ENCODE assay signal across 17 cellular contexts in genomic region chr10:43679509-43679908, GRCh38. TPM values are rescaled to one million over a fixed set of nuclear protein-coding genes. Genes with fewer than 3 reads are reported as not detected.
A peak's percentile ranks its signal among the peaks of the same experiment; 100 is the strongest.
DNase-seq lines count a peak whose midpoint lies in the region; ATAC-seq and TF ChIP-seq lines count a peak whose summit lies in the region.
"Had no signal": no experiment of that assay in that cellular context is flagged by ENCODE, and none has a peak within 500 bp of the region (broad histone marks: within the 10 kb centered on the region; RNA-seq: fewer than 3 reads in every experiment).

No MANE protein-coding gene starts in this region.

- peaks cover 35% of the 10 kb centered on the region for H3K27me3 Mint-ChIP-seq in activated T-helper 17 cell treated with anti-CD3 and anti-CD28 coated beads, Interleukin-2, amount 50 U/mL, for 72 hours

- no peak overlapping the region for H2AFZ ChIP-seq in GM23248
- no peak overlapping the region for H2AFZ ChIP-seq in neuronal stem cell (ENCODE audit: low read length)

- intact Hi-C loops in right cardiac atrium (cut with DNase I), result no loop called here

- H3K9me2 ChIP-seq in GM23248 (ENCODE audit: insufficient read depth), result no peaks in the 10 kb centered on the region

- no peak overlapping the region for H2BK15ac ChIP-seq in neuronal stem cell (ENCODE audit: low read length)

- WGBS in GM23248 (ENCODE audit: low coverage in 1 of 2, low lambda C conversion rate in 2 of 2, missing lambda C conversion rate in 2 of 2), 2 experiments, result 18 to 27% methylated on average over 7 of the region's 7 CpGs
- 57% methylated on average over 7 of the region's 7 CpGs for WGBS in right cardiac atrium
- WGBS in neuronal stem cell (ENCODE audit: extremely low coverage in 2 of 2, insufficient read length in 2 of 2, insufficient replicate concordance in 1 of 2), 2 donors, result no CpG with 5 or more reads among the region's 7 CpGs

- no peak overlapping the region for H2BK5ac ChIP-seq in neuronal stem cell (ENCODE audit: low read length)

- no peak overlapping the region for H3K18ac ChIP-seq in neuronal stem cell (ENCODE audit: low read length)

- H3K9me3 ChIP-seq in GM23248 (ENCODE audit: low read depth), result no peaks in the 10 kb centered on the region
- no peaks in the 10 kb centered on the region for H3K9me3 ChIP-seq in right cardiac atrium (ENCODE audit: control insufficient read depth, low read length)
- H3K9me3 ChIP-seq in neuronal stem cell (replicated peaks in 1 of 2; ENCODE audit: control insufficient read depth in 2 of 2, insufficient read depth in 1 of 2, low read depth in 1 of 2, low read length in 2 of 2), result no peaks in the 10 kb centered on the region
- H3K9me3 ChIP-seq: vagina had no signal

- in situ Hi-C loops in GM23248 (cut with MboI) (loop anchor here (10.0 kb wide), 1 partner anchor 1185 kb away; no protein-coding TSS in a partner anchor), GM13976 (cut with MboI; ENCODE audit: low sequenced_read_pairs, unreplicated experiment) (loop anchor here (25.0 kb wide), 1 partner anchor 358 kb away; no protein-coding TSS in a partner anchor)

- no peaks in the 10 kb centered on the region for H3K4me1 Mint-ChIP-seq in activated T-helper 17 cell treated with anti-CD3 and anti-CD28 coated beads, Interleukin-2, amount 50 U/mL, for 72 hours
- H3K4me1 Mint-ChIP-seq: CD4-positive, CD25-positive, alpha-beta regulatory T cell; memory B cell had no signal

- H3K4me3 ChIP-seq in GM23248 (no peak overlapping the region), right cardiac atrium (ENCODE audit: low read length) (no peak overlapping the region), retinal pigment epithelial cell (ENCODE audit: low read length) (no peak overlapping the region), neuronal stem cell (ENCODE audit: low read length in 2 of 2) (no peak overlapping the region)
- H3K4me3 ChIP-seq: SK-N-MC, vagina had no signal

- no peak overlapping the region for H3K27ac ChIP-seq in GM23248
- H3K27ac ChIP-seq in right cardiac atrium (ENCODE audit: low read length), result no peak overlapping the region
- H3K27ac ChIP-seq in neuronal stem cell (replicated peaks; ENCODE audit: low read length), result no peak overlapping the region
- H3K27ac ChIP-seq: SK-N-MC, vagina had no signal

- H3K27ac Mint-ChIP-seq in activated T-helper 17 cell treated with anti-CD3 and anti-CD28 coated beads, Interleukin-2, amount 50 U/mL, for 72 hours, result no peak overlapping the region
- H3K27ac Mint-ChIP-seq: activated T-helper 1 cell treated with anti-CD3 and anti-CD28 coated beads, Interleukin-12 subunit alpha, Interleukin-12 subunit beta, Interleukin-2, Interleukin-4 antibody, amounts not matched to agents 30 ng/mL and 10 ng/mL and 1 ng/mL, durations not matched to agents 14 hours and 24 hours and 36 hours; memory B cell had no signal

- H3K36me3 ChIP-seq in GM23248 (ENCODE audit: low read depth) (no peaks in the 10 kb centered on the region), neuronal stem cell (replicated peaks in 1 of 2; ENCODE audit: control insufficient read depth in 2 of 2, insufficient read depth in 2 of 2, low read length in 2 of 2) (no peaks in the 10 kb centered on the region)
- H3K36me3 ChIP-seq: vagina had no signal

- H3K4me2 ChIP-seq in GM23248 (ENCODE audit: unreplicated experiment), result no peak overlapping the region
- no peak overlapping the region for H3K4me2 ChIP-seq in neuronal stem cell (ENCODE audit: insufficient read depth, low read length, poor library complexity, severe bottlenecking)

- H3K36me3 Mint-ChIP-seq in activated T-helper 17 cell treated with anti-CD3 and anti-CD28 coated beads, Interleukin-2, amount 50 U/mL, for 72 hours (ENCODE audit: low read depth), result no peaks in the 10 kb centered on the region
- H3K36me3 Mint-ChIP-seq: CD4-positive, CD25-positive, alpha-beta regulatory T cell; memory B cell had no signal

- H4K20me1 ChIP-seq in GM23248 (ENCODE audit: insufficient read depth), result no peaks in the 10 kb centered on the region

- H3K4me1 ChIP-seq in GM23248 (ENCODE audit: insufficient read depth) (peaks cover 20% of the 10 kb centered on the region), right cardiac atrium (ENCODE audit: control insufficient read depth, insufficient read depth, low read length) (peaks cover 3% of the 10 kb centered on the region), neuronal stem cell (ENCODE audit: control insufficient read depth in 2 of 2, insufficient read depth in 1 of 2, low read depth in 1 of 2, low read length in 2 of 2) (no peaks in the 10 kb centered on the region)

- H3K14ac ChIP-seq in neuronal stem cell (ENCODE audit: low read length), result no peak overlapping the region

- no peaks in the 10 kb centered on the region for H3K79me2 ChIP-seq in GM23248 (ENCODE audit: insufficient read depth)

- peaks cover 21% of the 10 kb centered on the region for H3F3A ChIP-seq in GM23248 (ENCODE audit: insufficient read depth)

- no peak for TF ChIP-seq CTCF in retinal pigment epithelial cell (conservative IDR thresholded peaks at IDR 0.05; ENCODE audit: low read depth, low read length)
- TF ChIP-seq CTCF in GM13976 (IDR thresholded peaks at IDR 0.05; ENCODE audit: borderline replicate concordance, control extremely low read depth, extremely low read depth, insufficient read depth, missing control alignments), result no peak

- H3K9ac ChIP-seq in GM23248 (no peak overlapping the region), neuronal stem cell (ENCODE audit: low read depth, low read length, poor library complexity) (no peak overlapping the region)

- H4K8ac ChIP-seq in neuronal stem cell (ENCODE audit: low read depth, low read length), result no peak overlapping the region

- H3K27me3 ChIP-seq in GM23248 (replicated peaks; ENCODE audit: insufficient read depth), result no peaks in the 10 kb centered on the region
- no peaks in the 10 kb centered on the region for H3K27me3 ChIP-seq in right cardiac atrium (ENCODE audit: control insufficient read depth, insufficient read depth)
- no peaks in the 10 kb centered on the region for H3K27me3 ChIP-seq in neuronal stem cell (ENCODE audit: control insufficient read depth in 3 of 3, insufficient read depth in 3 of 3, low read depth in 1 of 3, low read length in 3 of 3)
- H3K27me3 ChIP-seq: vagina had no signal

- ATAC-seq in right cardiac atrium, result peak; percentile 79 to 83
- ATAC-seq in activated T-helper 17 cell treated with anti-CD3 and anti-CD28 coated beads, Interleukin-2, amount 50 U/mL, for 72 hours (replicated peaks), result no peak

- DNase-seq in GM23248 (peak; percentile 13), astrocyte of the hippocampus (ENCODE audit: low read depth, low spot score) (peak; percentile 74), right cardiac atrium (peak; percentile 77 to 84 (median 82)), retinal pigment epithelial cell (ENCODE audit: low read depth) (peak; percentile 17), neuronal stem cell (ENCODE audit: low spot score) (no peak), SW480 (ENCODE audit: low spot score) (no peak), GM13976 (ENCODE audit: low spot score) (no peak)
- DNase-seq: activated CD4-positive, alpha-beta T cell treated with anti-CD3 and anti-CD28 coated beads for 1 hour; CD4-positive, CD25-positive, alpha-beta regulatory T cell; central memory CD4-positive, alpha-beta T cell; NCI-H526 treated with DMSO at 0.1 percent for 48 hours; retina had no signal

- H2BK120ac ChIP-seq in neuronal stem cell (ENCODE audit: low read depth, low read length), result no peak overlapping the region

- H3K79me1 ChIP-seq in neuronal stem cell (ENCODE audit: low read depth, low read length), result no peaks in the 10 kb centered on the region

- H3K4ac ChIP-seq in neuronal stem cell (ENCODE audit: low read length), result no peak overlapping the region

- H3K23ac ChIP-seq in neuronal stem cell (ENCODE audit: low read depth, low read length, poor library complexity), result no peak overlapping the region

- no peak overlapping the region for H2BK12ac ChIP-seq in neuronal stem cell (ENCODE audit: low read length)

- no peak overlapping the region for H3K4me3 Mint-ChIP-seq in activated T-helper 17 cell treated with anti-CD3 and anti-CD28 coated beads, Interleukin-2, amount 50 U/mL, for 72 hours
- H3K4me3 Mint-ChIP-seq: activated T-helper 1 cell treated with anti-CD3 and anti-CD28 coated beads, Interleukin-12 subunit alpha, Interleukin-12 subunit beta, Interleukin-2, Interleukin-4 antibody, amounts not matched to agents 30 ng/mL and 10 ng/mL and 1 ng/mL, durations not matched to agents 14 hours and 24 hours and 36 hours; CD4-positive, CD25-positive, alpha-beta regulatory T cell; memory B cell had no signal

- H3K9me3 Mint-ChIP-seq in activated T-helper 17 cell treated with anti-CD3 and anti-CD28 coated beads, Interleukin-2, amount 50 U/mL, for 72 hours, result no peaks in the 10 kb centered on the region
- H3K9me3 Mint-ChIP-seq: activated T-helper 1 cell treated with anti-CD3 and anti-CD28 coated beads, Interleukin-12 subunit alpha, Interleukin-12 subunit beta, Interleukin-2, Interleukin-4 antibody, amounts not matched to agents 30 ng/mL and 10 ng/mL and 1 ng/mL, durations not matched to agents 14 hours and 24 hours and 36 hours; memory B cell had no signal

- no peak overlapping the region for H2AK5ac ChIP-seq in neuronal stem cell (ENCODE audit: low read depth, low read length)

- no peak overlapping the region for H4K91ac ChIP-seq in neuronal stem cell (ENCODE audit: low read depth, low read length, poor library complexity)

RNA-seq across cellular contexts. Expression of gene ZNF32, which starts 30.8 kb away (rescaled TPM):
- 24.6 and 32.1 TPM in 2 replicates for total RNA-seq in GM23248 (2014; rRNA removed; shearing (Covaris generic))
- polyA plus RNA-seq in GM23248 (2016; fragmentation: Nextera tagmentation; extraction: Ambion mirVana) (39.7 and 42.1 TPM in 2 replicates), right cardiac atrium (86.3 TPM)
- total RNA-seq in right cardiac atrium, result 10 to 100 TPM; 47.2 to 65.4 (median 54.4) TPM
- 1 to 10 TPM; 6.5 to 7.9 TPM for total RNA-seq in activated T-helper 17 cell treated with anti-CD3 and anti-CD28 coated beads, Interleukin-2, amount 50 U/mL, for 72 hours
- polyA plus RNA-seq in neuronal stem cell (2013, experiment 1 of 2), result 25.9 TPM
- 26.0 TPM for polyA plus RNA-seq in neuronal stem cell (2013, experiment 2 of 2)

Comparison
In these comparisons a context has a peak if more than half of its experiments do, and no peak if none do; other contexts are left out.
1. DNase-seq: peak in GM23248 (single experiment), astrocyte of the hippocampus (single experiment), right cardiac atrium (3 of 3) and retinal pigment epithelial cell (single experiment); none in neuronal stem cell (single experiment), SW480 (single experiment) and GM13976 (single experiment).